ENCODE assay signal across 13 cellular contexts in genomic region chr5:176748967-176749935, GRCh38.
"Had no signal": no experiment of that assay in that cellular context is flagged by ENCODE, and none has a peak within 500 bp of the region (broad histone marks: within the 10 kb centered on the region; RNA-seq: fewer than 3 reads in every experiment).

No MANE protein-coding gene starts in this region.

- H3K9me3 Mint-ChIP-seq: activated CD4-positive, alpha-beta T cell treated with anti-CD3 and anti-CD28 coated beads, Interleukin-2, amount 10 ng/mL, durations not matched to agents 7 days and 5 days; activated naive CD4-positive, alpha-beta T cell treated with anti-CD3 and anti-CD28 coated beads for 36 hours; T-helper 1 cell treated with Interleukin-12 subunit alpha and Interleukin-12 subunit beta and Interleukin-4 antibody, amounts not matched to agents 30 μg/mL and 1 μg/mL, for 36 hours had no signal

- DNase-seq: activated CD4-positive, alpha-beta T cell treated with anti-CD3 and anti-CD28 coated beads, Interleukin-2, amount 10 ng/mL, durations not matched to agents 7 days and 5 days; activated naive CD4-positive, alpha-beta T cell treated with anti-CD3 and anti-CD28 coated beads for 36 hours; cortex of kidney; effector memory CD4-positive, alpha-beta T cell; erythroblast; hippocampal formation; lower lobe of right lung; midbrain; naive B cell; psoas muscle; stimulated activated CD4-positive, alpha-beta T cell treated with anti-CD3 and anti-CD28 coated beads, Interleukin-2, amount 100 ng/mL, for 48 hours; stimulated activated naive CD8-positive, alpha-beta T cell treated with anti-CD3 and anti-CD28 coated beads, Interleukin-15, Interleukin-2, amounts not matched to agents 100 U/mL and 50 U/mL, for 24 hours had no signal

- H3K4me1 ChIP-seq: lower lobe of right lung, psoas muscle had no signal

- H3K27ac ChIP-seq: lower lobe of right lung, psoas muscle had no signal

- H3K36me3 ChIP-seq: lower lobe of right lung had no signal

- H3K9me3 ChIP-seq: lower lobe of right lung, psoas muscle had no signal

- H3K4me3 ChIP-seq: lower lobe of right lung, psoas muscle had no signal

- H3K27ac Mint-ChIP-seq: activated CD4-positive, alpha-beta T cell treated with anti-CD3 and anti-CD28 coated beads, Interleukin-2, amount 10 ng/mL, durations not matched to agents 7 days and 5 days; activated naive CD4-positive, alpha-beta T cell treated with anti-CD3 and anti-CD28 coated beads for 36 hours; naive B cell; T-helper 1 cell treated with Interleukin-12 subunit alpha and Interleukin-12 subunit beta and Interleukin-4 antibody, amounts not matched to agents 30 μg/mL and 1 μg/mL, for 36 hours had no signal

- H3K4me3 Mint-ChIP-seq: activated CD4-positive, alpha-beta T cell treated with anti-CD3 and anti-CD28 coated beads, Interleukin-2, amount 10 ng/mL, durations not matched to agents 7 days and 5 days; activated naive CD4-positive, alpha-beta T cell treated with anti-CD3 and anti-CD28 coated beads for 36 hours; naive B cell; T-helper 1 cell treated with Interleukin-12 subunit alpha and Interleukin-12 subunit beta and Interleukin-4 antibody, amounts not matched to agents 30 μg/mL and 1 μg/mL, for 36 hours had no signal
